20 cellular contexts compared by ENCODE assay signal in the genomic region with DNA sequence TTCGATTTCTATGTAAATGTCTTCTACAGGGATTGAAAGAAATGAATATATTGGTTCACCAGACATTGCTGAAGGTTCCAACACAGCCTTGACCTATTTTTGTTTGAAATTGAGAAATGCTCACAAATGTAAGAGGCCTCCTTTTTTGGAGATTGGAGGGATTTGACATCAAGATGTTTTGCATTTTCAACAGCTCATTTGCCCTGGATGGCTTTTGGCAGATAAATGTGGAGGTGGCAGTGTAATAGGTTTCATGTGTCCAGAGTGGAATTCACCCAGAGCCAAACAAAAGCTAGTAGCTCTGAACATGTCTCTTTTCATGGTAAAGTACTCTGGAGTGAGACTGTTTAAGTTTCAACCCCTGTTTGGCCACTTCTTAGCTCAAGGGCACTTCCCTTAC.
DNase-seq lines count a peak whose midpoint lies in the region; ATAC-seq and TF ChIP-seq lines count a peak whose summit lies in the region.
"Had no signal": no experiment of that assay in that cellular context is flagged by ENCODE, and none has a peak within 500 bp of the region (broad histone marks: within the 10 kb centered on the region; RNA-seq: fewer than 3 reads in every experiment).

No MANE protein-coding gene starts in this region.

- H3K27ac Mint-ChIP-seq in GM23338: 0 out of 2 replicates have a peak overlapping the region, but pooled peaks have one; percentile 45
- H3K27ac Mint-ChIP-seq: naive thymus-derived CD4-positive, alpha-beta T cell had no signal

- 0 out of 2 replicates have a peak, but pooled peaks cover 6% of the 10 kb centered on the region for H3K4me1 ChIP-seq in GM23338 (ENCODE audit: insufficient read depth)
- H3K4me1 ChIP-seq in adipocyte (ENCODE audit: control insufficient read depth, insufficient read depth, low read length): peaks cover 25% of the 10 kb centered on the region
- peaks cover 18% of the 10 kb centered on the region for H3K4me1 ChIP-seq in right cardiac atrium (ENCODE audit: control insufficient read depth, insufficient read depth, low read length)
- peaks cover 10% of the 10 kb centered on the region for H3K4me1 ChIP-seq in suprapubic skin
- H3K4me1 ChIP-seq: colonic mucosa, stomach had no signal

- no peak for TF ChIP-seq POLR2A in suprapubic skin (IDR thresholded peaks at IDR 0.05)

- no peak for ATAC-seq in GM23338
- ATAC-seq in right cardiac atrium: no peak
- no peak for ATAC-seq in HG03520 (IDR thresholded peaks at IDR 0.05; ENCODE audit: unreplicated experiment)
- ATAC-seq: naive thymus-derived CD4-positive, alpha-beta T cell had no signal

- H3K9me3 Mint-ChIP-seq in GM23338: no peaks in the 10 kb centered on the region

- TF ChIP-seq CTCF in GM23338 (conservative IDR thresholded peaks at IDR 0.05; ENCODE audit: low read depth in 2 of 2) (no peak), suprapubic skin (IDR thresholded peaks at IDR 0.05) (no peak)

- 80% methylated on average over 1 of the region's 1 CpG for WGBS in right cardiac atrium
- 66% methylated on average over 1 of the region's 1 CpG for WGBS in suprapubic skin

- no peak for DNase-seq in GM23338 (ENCODE audit: low spot score)
- peak; percentile 53 for DNase-seq in adipocyte (ENCODE audit: low read depth)
- DNase-seq in right cardiac atrium: no peak
- no peak for DNase-seq in suprapubic skin (ENCODE audit: low spot score in 2 of 2)
- DNase-seq in ACHN: no peak
- no peak for DNase-seq in H7
- DNase-seq: activated CD4-positive, alpha-beta T cell treated with anti-CD3 and anti-CD28 coated beads, Interleukin-2, amount 50 U/mL, for 48 hours; activated naive CD4-positive, alpha-beta T cell; aorta; colonic mucosa; MG63; naive thymus-derived CD4-positive, alpha-beta T cell; NCI-H1694; stimulated activated CD4-positive, alpha-beta T cell treated with anti-CD3 and anti-CD28 coated beads, Interleukin-2, amount 100 ng/mL, for 48 hours; stomach; T-helper 1 cell had no signal

- H3K4me1 Mint-ChIP-seq in GM23338: peaks cover 7% of the 10 kb centered on the region
- H3K4me1 Mint-ChIP-seq: naive thymus-derived CD4-positive, alpha-beta T cell had no signal

- H3K79me2 ChIP-seq in GM23338 (replicated peaks; ENCODE audit: insufficient read depth): no peaks in the 10 kb centered on the region

- in situ Hi-C loops in ACHN (cut with HindIII; ENCODE audit: low pct_ligation_motif_present, low pct_unique_long_range_greater_than_20kb, low sequenced_read_pairs): no loop called here

- H3K27me3 Mint-ChIP-seq in GM23338 (ENCODE audit: insufficient read depth, low read depth, poor library complexity): no peaks in the 10 kb centered on the region

- 0 out of 2 replicates have a peak overlapping the region, but pooled peaks have one; percentile 44 for H3K4me2 ChIP-seq in GM23338
- H3K4me2 ChIP-seq: BLaER1 treated with 17β-estradiol and CSF1 and Interleukin-3, amounts not matched to agents 10 nM and 100 nM had no signal

- no peak overlapping the region; the same call in 1 of the 2 replicates for H3K27ac ChIP-seq in GM23338 (ENCODE audit: low read depth)
- H3K27ac ChIP-seq in right cardiac atrium (ENCODE audit: low read length): peak overlapping the region; percentile 89
- peak overlapping the region; percentile 15 for H3K27ac ChIP-seq in suprapubic skin
- H3K27ac ChIP-seq: BLaER1 treated with 17β-estradiol and CSF1 and Interleukin-3, amounts not matched to agents 10 nM and 100 nM; colonic mucosa; GM23248; skin epidermis; stomach had no signal

- no peak for TF ChIP-seq EP300 in suprapubic skin (IDR thresholded peaks at IDR 0.05)

- H2AFZ ChIP-seq in GM23338: no peak overlapping the region
- H2AFZ ChIP-seq: GM23248 had no signal

- no peaks in the 10 kb centered on the region for H3K9me2 ChIP-seq in GM23338 (ENCODE audit: insufficient read depth)

- H3K36me3 ChIP-seq in GM23338 (ENCODE audit: insufficient read depth) (no peaks in the 10 kb centered on the region), adipocyte (ENCODE audit: control insufficient read depth, insufficient read depth, low read length, severe bottlenecking) (no peaks in the 10 kb centered on the region), suprapubic skin (no peaks in the 10 kb centered on the region), H7 (replicated peaks; ENCODE audit: control insufficient read depth, insufficient read depth, low read length) (no peaks in the 10 kb centered on the region)
- H3K36me3 ChIP-seq: BLaER1 treated with 17β-estradiol and CSF1 and Interleukin-3, amounts not matched to agents 10 nM and 100 nM; colonic mucosa; MG63; stomach had no signal

- no peaks in the 10 kb centered on the region for H3K9me3 ChIP-seq in adipocyte (ENCODE audit: control insufficient read depth, low read length)
- H3K9me3 ChIP-seq in right cardiac atrium (ENCODE audit: control insufficient read depth, low read length): no peaks in the 10 kb centered on the region
- H3K9me3 ChIP-seq in suprapubic skin: no peaks in the 10 kb centered on the region
- H3K9me3 ChIP-seq: colonic mucosa, MG63 had no signal

- H3K9ac ChIP-seq in adipocyte (ENCODE audit: low read length): no peak overlapping the region
- H3K9ac ChIP-seq: BLaER1 treated with 17β-estradiol and CSF1 and Interleukin-3, amounts not matched to agents 10 nM and 100 nM; GM23248 had no signal

- H3K4me3 ChIP-seq in GM23338 (no peak overlapping the region), adipocyte (ENCODE audit: low read length) (no peak overlapping the region), right cardiac atrium (ENCODE audit: low read length) (no peak overlapping the region), suprapubic skin (no peak overlapping the region), H7 (ENCODE audit: insufficient read depth, low read depth, low read length) (no peak overlapping the region)
- H3K4me3 ChIP-seq: BLaER1 treated with 17β-estradiol and CSF1 and Interleukin-3, amounts not matched to agents 10 nM and 100 nM; colonic mucosa; GM23248; MG63; skin epidermis; stomach had no signal

- no peaks in the 10 kb centered on the region for H3F3A ChIP-seq in GM23338 (replicated peaks; ENCODE audit: low read depth)

- no peaks in the 10 kb centered on the region; the same call in 1 of the 2 replicates for H4K20me1 ChIP-seq in GM23338 (replicated peaks; ENCODE audit: insufficient read depth)
- H4K20me1 ChIP-seq: BLaER1 treated with 17β-estradiol and CSF1 and Interleukin-3, amounts not matched to agents 10 nM and 100 nM had no signal

- intact Hi-C loops in right cardiac atrium (cut with DNase I): no loop called here

- no peaks in the 10 kb centered on the region for H3K36me3 Mint-ChIP-seq in GM23338 (ENCODE audit: low read depth)
- H3K36me3 Mint-ChIP-seq: naive thymus-derived CD4-positive, alpha-beta T cell had no signal

- no peak overlapping the region for H3K4me3 Mint-ChIP-seq in GM23338
- H3K4me3 Mint-ChIP-seq: naive thymus-derived CD4-positive, alpha-beta T cell had no signal

- no peaks in the 10 kb centered on the region for H3K27me3 ChIP-seq in GM23338 (ENCODE audit: insufficient read depth)
- H3K27me3 ChIP-seq in adipocyte (replicated peaks; ENCODE audit: control insufficient read depth, insufficient read depth, low read length): no peaks in the 10 kb centered on the region
- no peaks in the 10 kb centered on the region for H3K27me3 ChIP-seq in right cardiac atrium (ENCODE audit: control insufficient read depth, insufficient read depth)
- no peaks in the 10 kb centered on the region for H3K27me3 ChIP-seq in suprapubic skin
- no peaks in the 10 kb centered on the region for H3K27me3 ChIP-seq in H7 (ENCODE audit: control insufficient read depth, insufficient read depth, low read length)
- H3K27me3 ChIP-seq: BLaER1 treated with 17β-estradiol and CSF1 and Interleukin-3, amounts not matched to agents 10 nM and 100 nM; colonic mucosa; stomach had no signal

TF ChIP-seq in GM23338, 12 proteins besides CTCF, POLR2A, EP300 and RAD21:
- TF ChIP-seq CREB1 (CRISPR knock-in tag; IDR thresholded peaks at IDR 0.05; ENCODE audit: low read depth) (no peak), POLR2AphosphoS5 (IDR thresholded peaks at IDR 0.05; ENCODE audit: low read depth) (no peak), NANOG (IDR thresholded peaks at IDR 0.05; ENCODE audit: borderline replicate concordance) (no peak), EZH2phosphoT487 (IDR thresholded peaks at IDR 0.05; ENCODE audit: unreplicated experiment) (no peak), EZH2 (IDR thresholded peaks at IDR 0.05; ENCODE audit: low read depth, unreplicated experiment) (no peak)
